Comparison of ENCODE assay signal across 18 cellular contexts in the genomic region with DNA sequence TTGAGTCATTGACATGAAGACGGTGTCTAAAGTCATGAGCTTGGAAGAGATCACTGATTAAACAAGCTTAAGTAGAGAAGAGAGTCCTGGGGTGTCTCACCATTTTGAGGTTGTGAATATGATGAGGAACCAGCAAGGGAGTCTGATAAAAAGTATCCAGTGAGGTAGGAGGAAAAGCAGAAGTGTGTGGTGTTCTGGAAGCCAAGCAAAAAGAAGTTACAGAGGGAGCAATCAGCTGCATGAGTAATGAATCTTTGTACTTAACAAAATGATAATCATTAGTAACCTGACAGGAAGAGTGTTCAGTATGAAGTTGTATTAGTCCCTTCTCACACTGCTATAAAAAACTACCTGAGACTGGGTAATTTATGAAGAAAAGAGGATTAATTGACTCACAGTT.
"Had no signal": no experiment of that assay in that cellular context is flagged by ENCODE, and none has a peak within 500 bp of the region (broad histone marks: within the 10 kb centered on the region; RNA-seq: fewer than 3 reads in every experiment).

No MANE protein-coding gene starts in this region.

- H3K27ac ChIP-seq: coronary artery, heart left ventricle, ovary, stomach, thoracic aorta, transverse colon had no signal

- H3K36me3 Mint-ChIP-seq: natural killer cell had no signal

- H3K27ac Mint-ChIP-seq: mesothelial cell of epicardium, natural killer cell had no signal

- H3K36me3 ChIP-seq: heart left ventricle, ovary, stomach, thoracic aorta, transverse colon had no signal

- H3K9me3 ChIP-seq: ovary, thoracic aorta had no signal

- H3K4me1 Mint-ChIP-seq: natural killer cell, neural crest cell had no signal

- H3K27me3 ChIP-seq: heart left ventricle, ovary, stomach, transverse colon had no signal

- H3K4me3 Mint-ChIP-seq: mesothelial cell of epicardium, natural killer cell, neural crest cell had no signal

- FAIRE-seq: frontal cortex, small intestine had no signal

- H3K4me3 ChIP-seq: coronary artery, heart left ventricle, ovary, stomach, thoracic aorta, transverse colon had no signal

- H3K4me1 ChIP-seq: heart left ventricle, stomach, transverse colon had no signal

- DNase-seq: effector CD8-positive, alpha-beta T cell; heart left ventricle; hippocampal formation; left colon; natural killer cell; ovary; right cardiac atrium; small intestine; stimulated activated CD4-positive, alpha-beta T cell treated with anti-CD3 and anti-CD28 coated beads, Interleukin-12 subunit alpha, Interleukin-12 subunit beta, amount 100 ng/mL, for 4 hours; stimulated activated naive CD4-positive, alpha-beta T cell; stomach; substantia nigra; transverse colon had no signal
